23 cellular contexts compared by ENCODE assay signal in the genomic region with DNA sequence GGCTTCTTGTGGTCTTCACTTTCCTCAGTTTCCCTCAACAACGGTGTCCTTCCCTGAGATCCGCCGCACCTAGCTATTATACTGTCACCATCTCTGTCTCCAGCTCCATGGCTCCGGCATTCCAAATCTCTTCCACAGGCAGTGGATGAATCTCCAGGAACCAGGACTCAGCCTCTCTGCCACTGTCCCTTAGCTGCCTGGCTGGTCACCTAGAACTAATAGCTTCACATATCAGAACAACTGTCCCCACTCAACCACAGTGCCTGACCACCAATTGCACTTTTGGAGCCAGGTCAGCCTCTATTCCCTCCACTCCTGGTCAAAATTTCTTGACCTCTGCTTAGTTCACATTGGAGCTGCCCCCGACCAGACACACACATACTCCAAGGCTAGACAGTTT. TPM values are rescaled to one million over a fixed set of nuclear protein-coding genes. Genes with fewer than 3 reads are reported as not detected.
"Had no signal": no experiment of that assay in that cellular context is flagged by ENCODE, and none has a peak within 500 bp of the region (broad histone marks: within the 10 kb centered on the region; RNA-seq: fewer than 3 reads in every experiment).

No MANE protein-coding gene starts in this region.

- H3K27ac ChIP-seq: SJSA1, SK-N-MC had no signal

- DNase-seq: IMR-90, KG1, MG63, NCI-H1092, NCI-H1105 treated with DMSO at 0.1 percent for 48 hours, NCI-H1417 treated with DMSO at 0.1 percent for 48 hours, NCI-H146, NCI-H187, NCI-H2029, NCI-H2081 treated with DMSO at 0.1 percent for 48 hours, NCI-H2171, NCI-H226, NCI-H446, NCI-H510A, NCI-H524 treated with DMSO at 0.1 percent for 48 hours, NCI-H69, NCI-H774, Right ventricle myocardium superior, RPMI8226, SIG-M5 had no signal

- H3K9me3 ChIP-seq: MG63, SJSA1 had no signal

- H3K36me3 ChIP-seq: MG63, SJSA1 had no signal

- H3K4me3 ChIP-seq: MG63, SJSA1, SK-N-MC had no signal

- H3K27me3 ChIP-seq: MG63, SJSA1 had no signal

- H3K4me1 ChIP-seq: SJSA1 had no signal

RNA-seq across cellular contexts. Expression of gene AFF3, which starts 38.1 kb away (rescaled TPM):
- total RNA-seq: HT-29 had no signal
